Comparison of ENCODE assay signal across 22 cellular contexts in the genomic region with DNA sequence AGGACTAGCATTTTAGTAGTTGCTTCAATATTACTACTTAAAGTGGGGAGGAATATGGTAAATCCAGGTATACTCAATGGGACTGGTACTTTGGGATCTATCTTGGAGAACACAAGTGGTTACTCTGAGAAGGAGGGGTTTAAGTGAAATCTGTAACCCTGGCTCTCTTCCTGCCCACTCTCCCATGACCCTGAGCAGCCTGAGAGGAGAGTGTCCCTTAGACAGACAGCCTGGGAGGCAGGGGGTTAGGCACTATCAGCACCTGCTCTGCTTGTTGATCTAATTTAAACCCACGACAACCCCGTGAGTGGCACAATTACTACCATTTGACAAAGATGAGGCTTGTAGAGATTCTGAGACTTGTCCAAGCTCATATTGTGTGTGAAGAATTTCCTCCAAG.
"Had no signal": no experiment of that assay in that cellular context is flagged by ENCODE, and none has a peak within 500 bp of the region (broad histone marks: within the 10 kb centered on the region; RNA-seq: fewer than 3 reads in every experiment).

No MANE protein-coding gene starts in this region.

- H3K27me3 Mint-ChIP-seq: dendritic cell treated with granulocyte-macrophage colony-stimulating factor and Interleukin-4, amounts not matched to agents 40 ng/mL and 50 ng/mL, for 4 days had no signal

- H3K4me1 Mint-ChIP-seq: immature natural killer cell had no signal

- H3K27me3 ChIP-seq: colonic mucosa, gastroesophageal sphincter, hepatocyte, left lung had no signal

- H3K27ac ChIP-seq: colonic mucosa, esophagus muscularis mucosa, foreskin keratinocyte, gastroesophageal sphincter, heart left ventricle, hepatocyte, left lung, lower lobe of right lung had no signal

- H3K4me3 Mint-ChIP-seq: dendritic cell treated with granulocyte-macrophage colony-stimulating factor and Interleukin-4, amounts not matched to agents 40 ng/mL and 50 ng/mL, for 4 days; immature natural killer cell; mesothelial cell of epicardium had no signal

- H3K4me1 ChIP-seq: colonic mucosa, foreskin keratinocyte, left lung, lower lobe of right lung had no signal

- H3K4me3 ChIP-seq: colonic mucosa, esophagus muscularis mucosa, gastroesophageal sphincter, heart left ventricle, hepatocyte, left lung, lower lobe of right lung, mucosa of descending colon had no signal

- H3K27ac Mint-ChIP-seq: dendritic cell treated with granulocyte-macrophage colony-stimulating factor and Interleukin-4, amounts not matched to agents 40 ng/mL and 50 ng/mL, for 4 days; immature natural killer cell; mesothelial cell of epicardium had no signal

- H3K36me3 Mint-ChIP-seq: mesothelial cell of epicardium had no signal

- H3K9me3 Mint-ChIP-seq: dendritic cell treated with granulocyte-macrophage colony-stimulating factor and Interleukin-4, amounts not matched to agents 40 ng/mL and 50 ng/mL, for 4 days; immature natural killer cell had no signal

- H3K9me3 ChIP-seq: colonic mucosa, esophagus muscularis mucosa, gastroesophageal sphincter, heart left ventricle, left lung, lower lobe of right lung, mucosa of descending colon had no signal

- DNase-seq: colonic mucosa; cortex of kidney; effector CD4-positive, alpha-beta T cell; effector memory CD4-positive, alpha-beta T cell; foreskin keratinocyte; heart left ventricle; hypothalamus; immature natural killer cell; islet precursor cell; kidney; kidney glomerular epithelial cell; left colon; left lung; left ventricle myocardium superior; lower lobe of right lung; mesenchymal stem cell; mucosa of descending colon had no signal

- ATAC-seq: foreskin keratinocyte, gastroesophageal sphincter, heart left ventricle, left colon, left lung, left ventricle myocardium superior, lower lobe of right lung, mucosa of descending colon had no signal

- H3K36me3 ChIP-seq: colonic mucosa, esophagus muscularis mucosa, gastroesophageal sphincter, heart left ventricle, left lung, lower lobe of right lung had no signal
